9 cellular contexts compared by ENCODE assay signal in the genomic region with DNA sequence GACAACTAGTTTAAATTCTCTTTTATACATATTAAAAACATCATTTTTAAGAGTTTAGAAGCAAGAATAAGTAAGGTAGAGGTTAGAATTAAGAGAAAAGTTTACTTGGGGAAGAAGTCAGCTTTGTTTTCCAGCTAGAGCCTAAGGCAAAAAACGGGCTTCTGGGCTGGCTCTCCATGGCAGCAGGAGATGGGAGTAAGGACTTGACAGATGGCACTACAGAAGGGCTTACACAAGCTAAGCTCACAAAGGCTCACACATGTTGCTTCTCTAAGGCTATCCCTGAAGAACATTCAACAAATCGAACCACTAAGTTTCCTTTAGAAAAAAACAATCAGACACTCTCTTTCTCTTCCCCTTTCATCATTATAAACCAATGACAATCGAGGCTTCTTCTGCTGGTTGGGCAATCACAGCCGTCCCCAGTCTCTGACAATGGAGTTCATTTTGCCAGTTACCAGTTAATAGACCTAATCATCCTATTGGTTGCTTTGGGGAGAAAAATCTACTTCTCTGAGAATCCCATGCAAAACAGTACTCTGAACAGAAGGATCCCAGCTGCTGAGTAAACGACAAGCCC. TPM values are rescaled to one million over a fixed set of nuclear protein-coding genes. Genes with fewer than 3 reads are reported as not detected.
DNase-seq lines count a peak whose midpoint lies in the region; FAIRE-seq and TF ChIP-seq lines count a peak whose summit lies in the region.
"Had no signal": no experiment of that assay in that cellular context is flagged by ENCODE, and none has a peak within 500 bp of the region (broad histone marks: within the 10 kb centered on the region; RNA-seq: fewer than 3 reads in every experiment).

No MANE protein-coding gene starts in this region.

- no peak overlapping the region for H3K9ac ChIP-seq in astrocyte (ENCODE audit: low read length)

- H3K79me2 ChIP-seq in astrocyte (ENCODE audit: insufficient read depth, low read length), result no peaks in the 10 kb centered on the region

- H3K4me1 Mint-ChIP-seq in astrocyte (ENCODE audit: low read depth, unreplicated experiment) (peaks cover 39% of the 10 kb centered on the region), neural crest cell (peaks cover 32% of the 10 kb centered on the region), mesothelial cell of epicardium (peaks cover 60% of the 10 kb centered on the region)

- no peaks in the 10 kb centered on the region for H3K27me3 ChIP-seq in astrocyte (ENCODE audit: insufficient read depth, low read length)
- H3K27me3 ChIP-seq: vagina had no signal

- H3K27me3 Mint-ChIP-seq in astrocyte (ENCODE audit: low read depth, unreplicated experiment) (no peaks in the 10 kb centered on the region), neural crest cell (ENCODE audit: low read depth) (no peaks in the 10 kb centered on the region), mesothelial cell of epicardium (ENCODE audit: low read depth) (no peaks in the 10 kb centered on the region)

- H3K27ac ChIP-seq in astrocyte (ENCODE audit: low read depth, low read length), result no peak overlapping the region
- H3K27ac ChIP-seq: vagina had no signal

- peak overlapping the region; percentile 7 for H3K27ac Mint-ChIP-seq in astrocyte (ENCODE audit: unreplicated experiment)
- H3K27ac Mint-ChIP-seq in neural crest cell (ENCODE audit: unreplicated experiment), result peak overlapping the region; percentile 87
- no peak overlapping the region for H3K27ac Mint-ChIP-seq in mesothelial cell of epicardium

- H3K4me1 ChIP-seq in astrocyte (ENCODE audit: insufficient read depth, low read length), result peaks cover 18% of the 10 kb centered on the region

- FAIRE-seq in astrocyte (lab: Jason Lieb, UNC), result no peak
- FAIRE-seq: colon had no signal

- no peak overlapping the region for H3K4me2 ChIP-seq in astrocyte (ENCODE audit: low read length)

- no peaks in the 10 kb centered on the region for H3K9me3 ChIP-seq in astrocyte (ENCODE audit: insufficient read depth, low read depth, low read length)
- H3K9me3 ChIP-seq: vagina had no signal

- H3K4me3 ChIP-seq in astrocyte (ENCODE audit: insufficient read depth, low read depth, low read length), result no peak overlapping the region
- H3K4me3 ChIP-seq: vagina had no signal

- H3K9me3 Mint-ChIP-seq in astrocyte (ENCODE audit: unreplicated experiment) (no peaks in the 10 kb centered on the region), neural crest cell (no peaks in the 10 kb centered on the region), mesothelial cell of epicardium (no peaks in the 10 kb centered on the region)

- DNase-seq in DMS 273 (lab: John Stamatoyannopoulos, UW; ENCODE audit: unreplicated experiment) (peak; percentile 100), NCI-H2029 treated with DMSO at 0.1 percent for 48 hours (lab: John Stamatoyannopoulos, UW) (peak; percentile 84), astrocyte (ENCODE audit: low read depth) (no peak), neural crest cell (ENCODE audit: low read depth, low spot score) (no peak), mesothelial cell of epicardium (ENCODE audit: low spot score in 2 of 2, unreplicated experiment in 2 of 2) (no peak), NCI-H1105 treated with DMSO at 0.1 percent for 48 hours (lab: John Stamatoyannopoulos, UW) (no peak), AG20443 (ENCODE audit: low spot score) (no peak)

- H3K36me3 Mint-ChIP-seq in astrocyte (ENCODE audit: low read depth, unreplicated experiment) (peaks cover 48% of the 10 kb centered on the region), neural crest cell (ENCODE audit: low read depth) (peaks cover 14% of the 10 kb centered on the region), mesothelial cell of epicardium (peaks cover 56% of the 10 kb centered on the region)

- peaks cover 48% of the 10 kb centered on the region for H4K20me1 ChIP-seq in astrocyte (ENCODE audit: insufficient read depth, low read length)

- TF ChIP-seq CTCF in astrocyte (IDR thresholded peaks at IDR 0.05; ENCODE audit: insufficient read depth, low read depth, low read length) (no peak), neural crest cell (conservative IDR thresholded peaks at IDR 0.05) (no peak), mesothelial cell of epicardium (IDR thresholded peaks at IDR 0.05; ENCODE audit: unreplicated experiment) (no peak)

- H3K4me3 Mint-ChIP-seq in astrocyte (ENCODE audit: unreplicated experiment), result peak overlapping the region; percentile 14
- H3K4me3 Mint-ChIP-seq in neural crest cell, result no peak overlapping the region
- no peak overlapping the region for H3K4me3 Mint-ChIP-seq in mesothelial cell of epicardium

- no peak overlapping the region for H2AFZ ChIP-seq in astrocyte (ENCODE audit: low read depth, low read length)

- H3K36me3 ChIP-seq in astrocyte (ENCODE audit: insufficient read depth, low read length), result peaks cover 64% of the 10 kb centered on the region

RNA-seq across cellular contexts. Expression of gene TRIT1, which starts 40.5 kb away (rescaled TPM):
- total RNA-seq in astrocyte (19.2 and 21.9 TPM in 2 replicates), neural crest cell (35.4 and 35.9 TPM in 2 replicates), mesothelial cell of epicardium (38.6 to 40.3 TPM (median 39.5 TPM) in 3 replicates)

RNA-seq across cellular contexts. Expression of gene BMP8B, which starts 54.2 kb away (rescaled TPM):
- total RNA-seq in astrocyte (0.16 TPM in 1 of 2 replicates, not detected in the other), neural crest cell (1.2 and 1.4 TPM in 2 replicates), mesothelial cell of epicardium (0.14 to 0.31 TPM (median 0.18 TPM) in 3 replicates)

RNA-seq across cellular contexts. Expression of gene MYCL, which starts 58.9 kb away (rescaled TPM):
- 3.3 and 3.8 TPM in 2 replicates for total RNA-seq in astrocyte
- total RNA-seq in neural crest cell, result 23.0 and 25.8 TPM in 2 replicates
- total RNA-seq in mesothelial cell of epicardium, result 25.0 to 27.2 TPM (median 25.5 TPM) in 3 replicates

Comparison
In these comparisons a context has a peak if more than half of its experiments do, and no peak if none do; other contexts are left out.
1. DNase-seq: peak in DMS 273 (single experiment) and NCI-H2029 treated with DMSO at 0.1 percent for 48 hours (single experiment); none in astrocyte (single experiment), neural crest cell (single experiment), mesothelial cell of epicardium (0 of 2), NCI-H1105 treated with DMSO at 0.1 percent for 48 hours (single experiment) and AG20443 (single experiment).